ENCODE assay signal across 1 cellular context in genomic region chr17:62668091-62668804, GRCh38.
TF ChIP-seq lines count a peak whose summit lies in the region.

No MANE protein-coding gene starts in this region.

TF ChIP-seq in H1, 55 proteins besides CTCF, POLR2A, EP300 and RAD21:
- TF ChIP-seq CHD1 (IDR thresholded peaks at IDR 0.05; ENCODE audit: low read depth, low read length) (no peak), ATF2 (IDR thresholded peaks at IDR 0.05; ENCODE audit: low read length) (no peak), KDM5A (IDR thresholded peaks at IDR 0.05; ENCODE audit: low read length) (no peak), EZH2 (IDR thresholded peaks at IDR 0.05; ENCODE audit: low read depth, low read length, severe bottlenecking) (no peak), TBP (IDR thresholded peaks at IDR 0.05; ENCODE audit: low read depth, low read length) (no peak), KDM4A (IDR thresholded peaks at IDR 0.05; ENCODE audit: low read depth, low read length, severe bottlenecking) (no peak), E2F6 (IDR thresholded peaks at IDR 0.05) (no peak), TAF1 (IDR thresholded peaks at IDR 0.05; ENCODE audit: low read depth, low read length) (no peak), POLR2AphosphoS5 (IDR thresholded peaks at IDR 0.05; ENCODE audit: low read depth, low read length) (no peak), RXRA (IDR thresholded peaks at IDR 0.05; ENCODE audit: insufficient read depth, low read depth, low read length) (no peak), ATF3 (IDR thresholded peaks at IDR 0.05; ENCODE audit: insufficient read depth, low read depth, low read length) (no peak), GTF2F1 (IDR thresholded peaks at IDR 0.05; ENCODE audit: borderline replicate concordance, low read depth, low read length) (no peak), KDM1A (IDR thresholded peaks at IDR 0.05; ENCODE audit: borderline replicate concordance, low read length) (no peak), MAX (IDR thresholded peaks at IDR 0.05) (no peak), NANOG (IDR thresholded peaks at IDR 0.05; ENCODE audit: insufficient read depth, low read depth, low read length, poor library complexity, severe bottlenecking) (no peak), RBBP5 (IDR thresholded peaks at IDR 0.05; ENCODE audit: borderline replicate concordance, low read depth, low read length) (no peak)
